Comparison of ENCODE assay signal across 26 cellular contexts in genomic region chr9:85417674-85418073, GRCh38.
"Had no signal": no experiment of that assay in that cellular context is flagged by ENCODE, and none has a peak within 500 bp of the region (broad histone marks: within the 10 kb centered on the region; RNA-seq: fewer than 3 reads in every experiment).

No MANE protein-coding gene starts in this region.

- FAIRE-seq: keratinocyte had no signal

- H3K4me1 ChIP-seq: left lung, lower lobe of right lung, stomach, suprapubic skin, uterus had no signal

- H3K4me3 Mint-ChIP-seq: naive thymus-derived CD8-positive, alpha-beta T cell; stimulated activated naive B cell treated with anti-CD40 and anti-IgM and Interleukin-4, amounts not matched to agents 10 μg/mL and 1 μg/mL and 100 μg/mL, for 72 hours; type B pancreatic cell had no signal

- ATAC-seq: left colon; left lung; lower lobe of right lung; naive thymus-derived CD8-positive, alpha-beta T cell; right cardiac atrium; sciatic nerve; stimulated activated naive B cell treated with anti-CD40 and anti-IgM and Interleukin-4, amounts not matched to agents 10 μg/mL and 1 μg/mL and 100 μg/mL, for 72 hours; stimulated activated naive CD8-positive, alpha-beta T cell treated with anti-CD3 and anti-CD28 coated beads, Interleukin-15, Interleukin-2, amounts not matched to agents 100 U/mL and 50 U/mL, for 24 hours had no signal

- H3K27me3 Mint-ChIP-seq: stimulated activated naive B cell treated with anti-CD40 and anti-IgM and Interleukin-4, amounts not matched to agents 10 μg/mL and 1 μg/mL and 100 μg/mL, for 72 hours; type B pancreatic cell had no signal

- H3K36me3 Mint-ChIP-seq: naive thymus-derived CD8-positive, alpha-beta T cell; stimulated activated naive B cell treated with anti-CD40 and anti-IgM and Interleukin-4, amounts not matched to agents 10 μg/mL and 1 μg/mL and 100 μg/mL, for 72 hours; type B pancreatic cell had no signal

- H3K4me3 ChIP-seq: left lung, lower lobe of right lung, ovary, skin epidermis, stomach, suprapubic skin, thoracic aorta, tibial nerve, uterus had no signal

- H3K9me3 ChIP-seq: left lung, lower lobe of right lung, ovary, stomach, suprapubic skin, thoracic aorta, tibial nerve, uterus had no signal

- H3K9me3 Mint-ChIP-seq: naive thymus-derived CD8-positive, alpha-beta T cell; type B pancreatic cell had no signal

- H3K27ac ChIP-seq: left lung, lower lobe of right lung, ovary, skin epidermis, stomach, suprapubic skin, thoracic aorta, tibial nerve, uterus had no signal

- H3K36me3 ChIP-seq: left lung, lower lobe of right lung, ovary, stomach, suprapubic skin, thoracic aorta, tibial nerve, uterus had no signal

- H3K27ac Mint-ChIP-seq: naive thymus-derived CD8-positive, alpha-beta T cell; progenitor cell of endocrine pancreas; stimulated activated naive B cell treated with anti-CD40 and anti-IgM and Interleukin-4, amounts not matched to agents 10 μg/mL and 1 μg/mL and 100 μg/mL, for 72 hours; type B pancreatic cell had no signal

- DNase-seq: hippocampal formation; left colon; left lung; lower lobe of right lung; mammary epithelial cell; mesenchymal stem cell; naive thymus-derived CD8-positive, alpha-beta T cell; ovary; retina; right cardiac atrium; stimulated activated CD4-positive, alpha-beta T cell treated with anti-CD3 and anti-CD28 coated beads, Interleukin-12 subunit alpha, Interleukin-12 subunit beta, amount 100 ng/mL, for 4 hours; stimulated activated CD4-positive, alpha-beta T cell treated with anti-CD3 and anti-CD28 coated beads, Interleukin-15, amount 100 ng/mL, for 24 hours; stimulated activated CD4-positive, alpha-beta T cell treated with anti-CD3 and anti-CD28 coated beads, Interleukin-2, amount 100 ng/mL, for 24 hours; stimulated activated CD4-positive, alpha-beta T cell treated with anti-CD3 and anti-CD28 coated beads, Interleukin-4, amount 100 ng/mL, for 1 hour; stimulated activated naive B cell treated with anti-CD40 and anti-IgM and Interleukin-4, amounts not matched to agents 10 μg/mL and 1 μg/mL and 100 μg/mL, for 72 hours; stimulated activated naive CD8-positive, alpha-beta T cell treated with anti-CD3 and anti-CD28 coated beads, Interleukin-15, Interleukin-2, amounts not matched to agents 100 U/mL and 50 U/mL, for 24 hours; stomach; uterus had no signal
